In genomic region chr11:96204366-96204659, GRCh38 we compare ENCODE assay signal across 18 cellular contexts.
A peak's percentile ranks its signal among the peaks of the same experiment; 100 is the strongest.
DNase-seq lines count a peak whose midpoint lies in the region; ATAC-seq and TF ChIP-seq lines count a peak whose summit lies in the region.
"Had no signal": no experiment of that assay in that cellular context is flagged by ENCODE, and none has a peak within 500 bp of the region (broad histone marks: within the 10 kb centered on the region; RNA-seq: fewer than 3 reads in every experiment).

No MANE protein-coding gene starts in this region.

- H3K27me3 Mint-ChIP-seq in MCF 10A (ENCODE audit: insufficient read depth, unreplicated experiment), result no peaks in the 10 kb centered on the region

- H3K27ac Mint-ChIP-seq in MCF 10A (ENCODE audit: low read depth, unreplicated experiment), result peak overlapping the region; percentile 33
- H3K27ac Mint-ChIP-seq in activated naive CD4-positive, alpha-beta T cell treated with anti-CD3 and anti-CD28 coated beads, Interleukin-2, amount 50 U/mL, for 72 hours, result peak overlapping the region; percentile 83 to 97

- dilution Hi-C loops in mammary epithelial cell (cut with HindIII; ENCODE audit: low sequenced_read_pairs), result no loop called here

- H3K9me3 ChIP-seq in mammary epithelial cell (replicated peaks; ENCODE audit: insufficient read depth, low read length) (no peaks in the 10 kb centered on the region), left lung (no peaks in the 10 kb centered on the region), PC-3 (ENCODE audit: low read length) (no peaks in the 10 kb centered on the region)
- H3K9me3 ChIP-seq: colonic mucosa, stomach had no signal

- POLR2A ChIA-PET in MCF 10A (lab: Yijun Ruan, JAX), result interaction anchor here (1.0 to 1.2 kb wide), 2 partner anchors 23 to 39 kb away, joined by 4 read pairs; no protein-coding TSS in a partner anchor
- POLR2A ChIA-PET in PC-3 (lab: Charles Lee; ENCODE audit: unreplicated experiment), result no interaction called here

- H3K4me1 Mint-ChIP-seq in MCF 10A (ENCODE audit: insufficient read depth, unreplicated experiment), result peaks cover 36% of the 10 kb centered on the region

- no peaks in the 10 kb centered on the region for H3K9me3 Mint-ChIP-seq in MCF 10A (ENCODE audit: unreplicated experiment)
- no peaks in the 10 kb centered on the region for H3K9me3 Mint-ChIP-seq in activated naive CD4-positive, alpha-beta T cell treated with anti-CD3 and anti-CD28 coated beads, Interleukin-2, amount 50 U/mL, for 72 hours

- H3F3A ChIP-seq in PC-3 (ENCODE audit: low read length, unreplicated experiment), result peaks cover 14% of the 10 kb centered on the region

- H2AFZ ChIP-seq in mammary epithelial cell (ENCODE audit: low read depth, low read length) (no peak overlapping the region), PC-3 (ENCODE audit: low read length) (no peak overlapping the region)

- DNase-seq in MCF 10A (ENCODE audit: unreplicated experiment) (no peak), mammary epithelial cell (no peak), left lobe of liver (ENCODE audit: low spot score) (no peak), left lung (no peak), EL (no peak), PC-3 (no peak)
- no peak for DNase-seq in activated naive CD4-positive, alpha-beta T cell treated with anti-CD3 and anti-CD28 coated beads, Interleukin-2, amount 50 U/mL, for 72 hours (ENCODE audit: low spot score in 2 of 2)
- DNase-seq: AML-193; colonic mucosa; DMS153; head of caudate nucleus; NCI-H1930; NCI-H510A; OCI-M1; stimulated activated CD4-positive, alpha-beta T cell treated with anti-CD3 and anti-CD28 coated beads, Interleukin-12 subunit alpha, Interleukin-12 subunit beta, amount 100 ng/mL, for 4 hours; stomach had no signal

- BruUV-seq in MCF 10A (replicated peaks; lab: Mats Ljungman, UMichigan) (no TSS peak), mammary epithelial cell (replicated peaks; lab: Mats Ljungman, UMichigan) (no TSS peak), PC-3 (replicated peaks; lab: Mats Ljungman, UMichigan) (no TSS peak)

- H4K20me1 ChIP-seq in mammary epithelial cell (ENCODE audit: insufficient read depth, low read length) (no peaks in the 10 kb centered on the region), PC-3 (ENCODE audit: low read length) (no peaks in the 10 kb centered on the region)

- H3K27ac ChIP-seq in mammary epithelial cell (ENCODE audit: insufficient read depth, low read depth, low read length) (no peak overlapping the region), left lung (peak overlapping the region in 1 of 2 donors; percentile 13), PC-3 (ENCODE audit: low read length) (no peak overlapping the region)
- H3K27ac ChIP-seq: colonic mucosa, epithelial cell of prostate had no signal

- H3K79me2 ChIP-seq in mammary epithelial cell (ENCODE audit: insufficient read depth, low read length) (no peaks in the 10 kb centered on the region), PC-3 (ENCODE audit: low read length) (no peaks in the 10 kb centered on the region)

- CTCF ChIA-PET in MCF 10A (lab: Yijun Ruan, JAX) (interaction anchor here (0.7 to 0.8 kb wide), 2 partner anchors 11 to 54 kb away, joined by 3 to 4 read pairs; no protein-coding TSS in a partner anchor), mammary epithelial cell (lab: Charles Lee; ENCODE audit: low non-redundant PET) (no interaction called here), PC-3 (lab: Charles Lee) (no interaction called here)

- H3K4me3 ChIP-seq in mammary epithelial cell (replicated peaks in 1 of 3; ENCODE audit: insufficient read depth in 1 of 3, low read depth in 2 of 3, low read length in 3 of 3) (no peak overlapping the region), left lung (no peak overlapping the region), PC-3 (ENCODE audit: low read length) (no peak overlapping the region)
- H3K4me3 ChIP-seq: colonic mucosa, stomach had no signal

- H3K36me3 ChIP-seq in mammary epithelial cell (ENCODE audit: insufficient read depth, low read length), result no peaks in the 10 kb centered on the region
- H3K36me3 ChIP-seq in left lung, result no peaks in the 10 kb centered on the region
- H3K36me3 ChIP-seq in PC-3 (ENCODE audit: low read depth, low read length), result no peaks in the 10 kb centered on the region
- H3K36me3 ChIP-seq: colonic mucosa, stomach had no signal

- no peak for ATAC-seq in activated naive CD4-positive, alpha-beta T cell treated with anti-CD3 and anti-CD28 coated beads, Interleukin-2, amount 50 U/mL, for 72 hours
- ATAC-seq in left lobe of liver, result peak; percentile 38
- no peak for ATAC-seq in left lung
- ATAC-seq in GM19452 (IDR thresholded peaks at IDR 0.05; ENCODE audit: unreplicated experiment), result no peak
- no peak for ATAC-seq in PC-3

- H3K4me2 ChIP-seq in mammary epithelial cell (ENCODE audit: insufficient read depth, low read depth, low read length) (no peak overlapping the region), PC-3 (ENCODE audit: low read length) (no peak overlapping the region)

- no peaks in the 10 kb centered on the region for H3K36me3 Mint-ChIP-seq in MCF 10A (ENCODE audit: insufficient read depth, unreplicated experiment)
- peaks cover 5 to 30% of the 10 kb centered on the region in 2 donors for H3K36me3 Mint-ChIP-seq in activated naive CD4-positive, alpha-beta T cell treated with anti-CD3 and anti-CD28 coated beads, Interleukin-2, amount 50 U/mL, for 72 hours

- H3K9me2 ChIP-seq in PC-3 (replicated peaks; ENCODE audit: low read length), result no peaks in the 10 kb centered on the region

- peaks cover 17% of the 10 kb centered on the region for H3K4me1 ChIP-seq in mammary epithelial cell (ENCODE audit: insufficient read depth, low read length)
- H3K4me1 ChIP-seq in left lung, result peaks cover 20 to 65% of the 10 kb centered on the region in 2 donors
- H3K4me1 ChIP-seq in PC-3 (ENCODE audit: insufficient read depth, low read length), result peaks cover 40% of the 10 kb centered on the region

- in situ Hi-C loops in mammary epithelial cell (cut with MboI; ENCODE audit: low sequenced_read_pairs in 2 of 2), result no loop called here

- no peaks in the 10 kb centered on the region for H3K27me3 ChIP-seq in mammary epithelial cell (ENCODE audit: insufficient read depth, low read length)
- H3K27me3 ChIP-seq in left lung, result no peaks in the 10 kb centered on the region
- no peaks in the 10 kb centered on the region for H3K27me3 ChIP-seq in PC-3 (ENCODE audit: low read length)
- H3K27me3 ChIP-seq: colonic mucosa, stomach had no signal

- H3K4me3 Mint-ChIP-seq in MCF 10A (ENCODE audit: unreplicated experiment), result no peak overlapping the region

- TF ChIP-seq CTCF in MCF 10A (IDR thresholded peaks at IDR 0.05; ENCODE audit: unreplicated experiment) (no peak), mammary epithelial cell (conservative IDR thresholded peaks at IDR 0.05 in 1 of 2, IDR thresholded peaks at IDR 0.05 in 1 of 2; ENCODE audit: extremely low read depth in 1 of 2, insufficient read depth in 1 of 2, low read depth in 1 of 2, low read length in 2 of 2) (no peak), left lung (IDR thresholded peaks at IDR 0.05) (no peak), PC-3 (conservative IDR thresholded peaks at IDR 0.05; ENCODE audit: low read depth, low read length) (no peak)

- H3K9ac ChIP-seq in mammary epithelial cell (ENCODE audit: insufficient read depth, low read length), result no peak overlapping the region
- H3K9ac ChIP-seq in PC-3 (ENCODE audit: low read length), result no peak overlapping the region

- intact Hi-C loops in MCF 10A (cut with micrococcal nuclease) (no loop called here), mammary epithelial cell (cut with micrococcal nuclease) (no loop called here), left lung (cut with DNase I) (no loop called here), PC-3 (cut with micrococcal nuclease) (loop anchor here (10.0 kb wide), 1 partner anchor 370 kb away; no protein-coding TSS in a partner anchor)
